In genomic region chr10:5089869-5090268, GRCh38 we compare ENCODE assay signal across 9 cellular contexts. TPM values are rescaled to one million over a fixed set of nuclear protein-coding genes. Genes with fewer than 3 reads are reported as not detected.
DNase-seq lines count a peak whose midpoint lies in the region; ATAC-seq and TF ChIP-seq lines count a peak whose summit lies in the region.
"Had no signal": no experiment of that assay in that cellular context is flagged by ENCODE, and none has a peak within 500 bp of the region (broad histone marks: within the 10 kb centered on the region; RNA-seq: fewer than 3 reads in every experiment).

No MANE protein-coding gene starts in this region.

- no peaks in the 10 kb centered on the region; the same call in 1 of the 2 replicates for H3K36me3 ChIP-seq in PC-3 (ENCODE audit: low read depth, low read length)

- H3K27ac Mint-ChIP-seq in activated T-helper 2 cell treated with anti-CD3 and anti-CD28 coated beads, Interferon-gamma antibody, Interleukin-2, Interleukin-4, amounts not matched to agents 10 μg/mL and 5 μg/mL and 100 μg/mL, durations not matched to agents 14 hours and 24 hours and 36 hours, result no peak overlapping the region
- H3K27ac Mint-ChIP-seq in activated naive CD8-positive, alpha-beta T cell treated with anti-CD3 and anti-CD28 coated beads for 36 hours, result no peak overlapping the region
- H3K27ac Mint-ChIP-seq: activated naive CD4-positive, alpha-beta T cell treated with anti-CD3 and anti-CD28 coated beads, Interleukin-2, amount 50 U/mL, for 24 hours had no signal

- peaks cover 10% of the 10 kb centered on the region for H3K27me3 Mint-ChIP-seq in activated T-helper 2 cell treated with anti-CD3 and anti-CD28 coated beads, Interferon-gamma antibody, Interleukin-2, Interleukin-4, amounts not matched to agents 10 μg/mL and 5 μg/mL and 100 μg/mL, durations not matched to agents 14 hours and 24 hours and 36 hours (ENCODE audit: low read depth)
- H3K27me3 Mint-ChIP-seq in activated naive CD8-positive, alpha-beta T cell treated with anti-CD3 and anti-CD28 coated beads for 36 hours, result peaks cover 22% of the 10 kb centered on the region

- TF ChIP-seq CTCF in PC-3 (conservative IDR thresholded peaks at IDR 0.05; ENCODE audit: low read depth, low read length) (peak; percentile 49), foreskin fibroblast (IDR thresholded peaks at IDR 0.05; ENCODE audit: low read depth, low read length) (peak; percentile 35)

- H3F3A ChIP-seq in PC-3 (ENCODE audit: low read length, unreplicated experiment), result no peaks in the 10 kb centered on the region

- CTCF ChIA-PET in PC-3 (lab: Charles Lee), result no interaction called here

- H3K27ac ChIP-seq in PC-3 (ENCODE audit: low read length), result no peak overlapping the region

- H4K20me1 ChIP-seq in PC-3 (ENCODE audit: low read length), result no peaks in the 10 kb centered on the region

- peak; percentile 28 for DNase-seq in CD1c-positive myeloid dendritic cell (ENCODE audit: extremely low spot score)
- DNase-seq in H4 (ENCODE audit: low spot score), result peak; percentile 50
- peak; percentile 49 for DNase-seq in PC-3
- peak in 1 of 2 donors; percentile 41 for DNase-seq in foreskin fibroblast
- no peak for DNase-seq in hepatic stellate cell (ENCODE audit: low spot score)
- no peak for DNase-seq in activated T-helper 2 cell treated with anti-CD3 and anti-CD28 coated beads, Interferon-gamma antibody, Interleukin-2, Interleukin-4, amounts not matched to agents 10 μg/mL and 5 μg/mL and 100 μg/mL, durations not matched to agents 14 hours and 24 hours and 36 hours (ENCODE audit: low spot score)
- no peak for DNase-seq in activated naive CD8-positive, alpha-beta T cell treated with anti-CD3 and anti-CD28 coated beads for 36 hours

- intact Hi-C loops in PC-3 (cut with micrococcal nuclease), result loop anchor here (5.0 kb wide), 1 partner anchor 292 kb away; no protein-coding TSS in a partner anchor
- intact Hi-C loops in activated T-helper 2 cell treated with anti-CD3 and anti-CD28 coated beads, Interferon-gamma antibody, Interleukin-2, Interleukin-4, amounts not matched to agents 10 μg/mL and 5 μg/mL and 100 μg/mL, durations not matched to agents 14 hours and 24 hours and 36 hours (cut with micrococcal nuclease), result loop anchor here (1.0 to 2.0 kb wide), 2 partner anchors 294 to 345 kb away; no protein-coding TSS in a partner anchor

- no peak overlapping the region for H3K9ac ChIP-seq in PC-3 (ENCODE audit: low read length)

- H3K9me3 Mint-ChIP-seq in activated T-helper 2 cell treated with anti-CD3 and anti-CD28 coated beads, Interferon-gamma antibody, Interleukin-2, Interleukin-4, amounts not matched to agents 10 μg/mL and 5 μg/mL and 100 μg/mL, durations not matched to agents 14 hours and 24 hours and 36 hours, result peaks cover 3% of the 10 kb centered on the region
- peaks cover 6% of the 10 kb centered on the region for H3K9me3 Mint-ChIP-seq in activated naive CD8-positive, alpha-beta T cell treated with anti-CD3 and anti-CD28 coated beads for 36 hours

- no peak; the same call in 1 of the 2 replicates for ATAC-seq in PC-3
- ATAC-seq in GM19023 (IDR thresholded peaks at IDR 0.05; ENCODE audit: unreplicated experiment), result no peak

- no peaks in the 10 kb centered on the region for H3K9me2 ChIP-seq in PC-3 (replicated peaks; ENCODE audit: low read length)

- H2AFZ ChIP-seq in PC-3 (ENCODE audit: low read length), result no peak overlapping the region

- no peak overlapping the region for H3K4me2 ChIP-seq in PC-3 (ENCODE audit: low read length)

- H3K4me1 ChIP-seq in PC-3 (ENCODE audit: insufficient read depth, low read length), result no peaks in the 10 kb centered on the region

- no peaks in the 10 kb centered on the region for H3K79me2 ChIP-seq in PC-3 (ENCODE audit: low read length)

- peaks cover 4% of the 10 kb centered on the region for H3K4me1 Mint-ChIP-seq in activated T-helper 2 cell treated with anti-CD3 and anti-CD28 coated beads, Interferon-gamma antibody, Interleukin-2, Interleukin-4, amounts not matched to agents 10 μg/mL and 5 μg/mL and 100 μg/mL, durations not matched to agents 14 hours and 24 hours and 36 hours (ENCODE audit: low read depth)
- peaks cover 4% of the 10 kb centered on the region for H3K4me1 Mint-ChIP-seq in activated naive CD8-positive, alpha-beta T cell treated with anti-CD3 and anti-CD28 coated beads for 36 hours
- H3K4me1 Mint-ChIP-seq: activated naive CD4-positive, alpha-beta T cell treated with anti-CD3 and anti-CD28 coated beads, Interleukin-2, amount 50 U/mL, for 24 hours had no signal

- H3K27me3 ChIP-seq in PC-3 (ENCODE audit: low read length), result no peaks in the 10 kb centered on the region

- no peak overlapping the region for H3K4me3 Mint-ChIP-seq in activated T-helper 2 cell treated with anti-CD3 and anti-CD28 coated beads, Interferon-gamma antibody, Interleukin-2, Interleukin-4, amounts not matched to agents 10 μg/mL and 5 μg/mL and 100 μg/mL, durations not matched to agents 14 hours and 24 hours and 36 hours (ENCODE audit: low read depth)
- H3K4me3 Mint-ChIP-seq in activated naive CD8-positive, alpha-beta T cell treated with anti-CD3 and anti-CD28 coated beads for 36 hours, result no peak overlapping the region
- H3K4me3 Mint-ChIP-seq: activated naive CD4-positive, alpha-beta T cell treated with anti-CD3 and anti-CD28 coated beads, Interleukin-2, amount 50 U/mL, for 24 hours had no signal

- BruUV-seq in PC-3 (replicated peaks; lab: Mats Ljungman, UMichigan), result no TSS peak

- H3K36me3 Mint-ChIP-seq in activated T-helper 2 cell treated with anti-CD3 and anti-CD28 coated beads, Interferon-gamma antibody, Interleukin-2, Interleukin-4, amounts not matched to agents 10 μg/mL and 5 μg/mL and 100 μg/mL, durations not matched to agents 14 hours and 24 hours and 36 hours (ENCODE audit: low read depth), result no peaks in the 10 kb centered on the region
- no peaks in the 10 kb centered on the region for H3K36me3 Mint-ChIP-seq in activated naive CD8-positive, alpha-beta T cell treated with anti-CD3 and anti-CD28 coated beads for 36 hours

- POLR2A ChIA-PET in PC-3 (lab: Charles Lee; ENCODE audit: unreplicated experiment), result no interaction called here

- no peaks in the 10 kb centered on the region for H3K9me3 ChIP-seq in PC-3 (ENCODE audit: low read length)

- H3K4me3 ChIP-seq in PC-3 (ENCODE audit: low read length), result no peak overlapping the region
- H3K4me3 ChIP-seq in foreskin fibroblast (ENCODE audit: low read depth in 1 of 2, low read length in 2 of 2), result no peak overlapping the region

RNA-seq across cellular contexts. Expression of gene AKR1C3, which starts 4.3 kb away (rescaled TPM):
- total RNA-seq in H4 (2014; rRNA removed; shearing (Covaris generic)), result 80.8 and 92.2 TPM in 2 replicates
- total RNA-seq in PC-3 (2014; rRNA removed), result 15.8 and 24.0 TPM in 2 replicates
- total RNA-seq in activated T-helper 2 cell treated with anti-CD3 and anti-CD28 coated beads, Interferon-gamma antibody, Interleukin-2, Interleukin-4, amounts not matched to agents 10 μg/mL and 5 μg/mL and 100 μg/mL, durations not matched to agents 14 hours and 24 hours and 36 hours, result 0.34 and 0.53 TPM in 2 replicates
- under 1 TPM; 0.50 to 0.87 TPM for total RNA-seq in activated naive CD8-positive, alpha-beta T cell treated with anti-CD3 and anti-CD28 coated beads for 36 hours

Comparison
In these comparisons a context has a peak if more than half of its experiments do, and no peak if none do; other contexts are left out.
1. DNase-seq: peak in CD1c-positive myeloid dendritic cell (single experiment), H4 (single experiment) and PC-3 (single experiment); none in hepatic stellate cell (single experiment), activated T-helper 2 cell treated with anti-CD3 and anti-CD28 coated beads, Interferon-gamma antibody, Interleukin-2, Interleukin-4, amounts not matched to agents 10 μg/mL and 5 μg/mL and 100 μg/mL, durations not matched to agents 14 hours and 24 hours and 36 hours (single experiment) and activated naive CD8-positive, alpha-beta T cell treated with anti-CD3 and anti-CD28 coated beads for 36 hours (single experiment).